8 cellular contexts compared by ENCODE assay signal in genomic region chr5:142109356-142110045, GRCh38. TPM values are rescaled to one million over a fixed set of nuclear protein-coding genes. Genes with fewer than 3 reads are reported as not detected.
DNase-seq lines count a peak whose midpoint lies in the region; ATAC-seq and TF ChIP-seq lines count a peak whose summit lies in the region.

No MANE protein-coding gene starts in this region.

- H3K4me3 ChIP-seq in AG09309 (ENCODE audit: control insufficient read depth, low read depth, low read length) = peak overlapping the region; percentile 54
- H3K4me3 ChIP-seq in Panc1 (ENCODE audit: low read depth in 2 of 2, low read length in 2 of 2) = peak overlapping the region; percentile 70 to 72
- peak overlapping the region; percentile 75 for H3K4me3 ChIP-seq in choroid plexus epithelial cell (ENCODE audit: low read depth, low read length)
- H3K4me3 ChIP-seq in right lobe of liver = peak overlapping the region; percentile 75 to 91 (median 83)

- H3K27ac ChIP-seq in Panc1 (ENCODE audit: low read length) (peak overlapping the region; percentile 76), right lobe of liver (peak overlapping the region; percentile 97 to 99 (median 98)), temporal lobe (ENCODE audit: low read depth, low read length) (peak overlapping the region; percentile 95)

- under 1% methylated on average over 18 of the region's 18 CpGs for WGBS in right lobe of liver (ENCODE audit: insufficient coverage, low coverage, low lambda C conversion rate, missing lambda C conversion rate)

- TF ChIP-seq POLR2A in right lobe of liver (IDR thresholded peaks at IDR 0.05) = no peak

- H3K9me3 ChIP-seq in Panc1 (ENCODE audit: control insufficient read depth, insufficient read depth, low read depth, low read length) (no peaks in the 10 kb centered on the region), right lobe of liver (no peaks in the 10 kb centered on the region)

- DNase-seq in AG09309 (ENCODE audit: low read depth) (no peak), Panc1 (ENCODE audit: low read depth, low spot score) (no peak), choroid plexus epithelial cell (ENCODE audit: low read depth) (peak; percentile 41), right lobe of liver (no peak), DMS153 treated with DMSO at 0.1 percent for 48 hours (lab: John Stamatoyannopoulos, UW; ENCODE audit: unreplicated experiment) (no peak), HuH-7 (ENCODE audit: low spot score) (no peak)

- H3K36me3 ChIP-seq in Panc1 (ENCODE audit: control insufficient read depth, insufficient read depth, low read length) (no peaks in the 10 kb centered on the region; the same call in none of the 2 replicates), right lobe of liver (no peaks in the 10 kb centered on the region)

- CTCF ChIA-PET in Panc1 (lab: Charles Lee) = no interaction called here

- no TSS peak for BruUV-seq in Panc1 (replicated peaks; lab: Mats Ljungman, UMichigan)

- peaks cover 19% of the 10 kb centered on the region for H3K4me1 ChIP-seq in Panc1 (ENCODE audit: control insufficient read depth, insufficient read depth, low read length)
- H3K4me1 ChIP-seq in right lobe of liver = peaks cover 0 to 20% (median 8%) of the 10 kb centered on the region in 4 donors

- TF ChIP-seq CTCF in AG09309 (IDR thresholded peaks at IDR 0.05; ENCODE audit: control insufficient read depth, insufficient read depth, low read depth, low read length, missing control alignments) (no peak), Panc1 (IDR thresholded peaks at IDR 0.05) (no peak), choroid plexus epithelial cell (conservative IDR thresholded peaks at IDR 0.05; ENCODE audit: low read depth, low read length) (no peak), right lobe of liver (IDR thresholded peaks at IDR 0.05) (no peak)

- H3K27me3 ChIP-seq in Panc1 (ENCODE audit: control insufficient read depth, insufficient read depth, low read length) = no peaks in the 10 kb centered on the region
- H3K27me3 ChIP-seq in right lobe of liver = no peaks in the 10 kb centered on the region

- POLR2A ChIA-PET in Panc1 (lab: Charles Lee) = no interaction called here

- ATAC-seq in GM18909 (IDR thresholded peaks at IDR 0.05; ENCODE audit: poor library complexity, unreplicated experiment) (peak; percentile 17), Panc1 (no peak), right lobe of liver (peak in 3 of 4 donors; percentile 2 to 21 (median 7))

- in situ Hi-C loops in Panc1 (cut with HindIII; ENCODE audit: low pct_unique_long_range_greater_than_20kb, low sequenced_read_pairs) = no loop called here

- intact Hi-C loops in Panc1 (cut with micrococcal nuclease; ENCODE audit: unreplicated experiment) = no loop called here
- intact Hi-C loops in right lobe of liver (cut with DNase I) = no loop called here

RNA-seq across cellular contexts. Expression of gene NDFIP1, which starts 0.9 kb away (rescaled TPM):
- total RNA-seq in Panc1 (2021; ENCODE audit: unreplicated experiment) (40.9 TPM), right lobe of liver (10 to 100 TPM; 50.4 to 61.1 (median 57.1) TPM), temporal lobe (174 TPM)
- polyA plus RNA-seq in Panc1 (2012; ENCODE audit: insufficient read length) = 66.3 TPM
